Comparison of ENCODE assay signal across 1 cellular context in the genomic region with DNA sequence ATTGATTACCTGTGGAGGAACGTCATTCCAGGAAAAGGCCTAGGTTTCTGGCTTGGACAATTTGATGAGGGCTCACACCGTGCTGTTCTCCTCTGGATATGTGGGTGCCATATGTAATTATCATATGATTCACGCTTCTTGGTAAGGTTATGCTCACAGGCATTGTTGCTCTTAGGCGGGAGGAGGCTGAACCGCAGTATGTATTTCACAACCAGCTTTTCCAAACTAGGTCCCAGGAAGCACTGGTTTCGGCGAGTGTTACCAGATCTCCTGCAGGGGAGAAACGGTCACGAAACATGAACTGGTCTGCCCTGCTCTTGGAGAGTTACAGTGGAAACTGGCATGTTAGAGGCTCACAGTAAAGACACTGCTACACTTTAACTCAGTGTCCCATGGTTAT.
TF ChIP-seq lines count a peak whose summit lies in the region.

No MANE protein-coding gene starts in this region.

TF ChIP-seq in GM23338, 12 proteins besides CTCF, POLR2A, EP300 and RAD21 (continued from another document):
- TF ChIP-seq, protein P1, sequence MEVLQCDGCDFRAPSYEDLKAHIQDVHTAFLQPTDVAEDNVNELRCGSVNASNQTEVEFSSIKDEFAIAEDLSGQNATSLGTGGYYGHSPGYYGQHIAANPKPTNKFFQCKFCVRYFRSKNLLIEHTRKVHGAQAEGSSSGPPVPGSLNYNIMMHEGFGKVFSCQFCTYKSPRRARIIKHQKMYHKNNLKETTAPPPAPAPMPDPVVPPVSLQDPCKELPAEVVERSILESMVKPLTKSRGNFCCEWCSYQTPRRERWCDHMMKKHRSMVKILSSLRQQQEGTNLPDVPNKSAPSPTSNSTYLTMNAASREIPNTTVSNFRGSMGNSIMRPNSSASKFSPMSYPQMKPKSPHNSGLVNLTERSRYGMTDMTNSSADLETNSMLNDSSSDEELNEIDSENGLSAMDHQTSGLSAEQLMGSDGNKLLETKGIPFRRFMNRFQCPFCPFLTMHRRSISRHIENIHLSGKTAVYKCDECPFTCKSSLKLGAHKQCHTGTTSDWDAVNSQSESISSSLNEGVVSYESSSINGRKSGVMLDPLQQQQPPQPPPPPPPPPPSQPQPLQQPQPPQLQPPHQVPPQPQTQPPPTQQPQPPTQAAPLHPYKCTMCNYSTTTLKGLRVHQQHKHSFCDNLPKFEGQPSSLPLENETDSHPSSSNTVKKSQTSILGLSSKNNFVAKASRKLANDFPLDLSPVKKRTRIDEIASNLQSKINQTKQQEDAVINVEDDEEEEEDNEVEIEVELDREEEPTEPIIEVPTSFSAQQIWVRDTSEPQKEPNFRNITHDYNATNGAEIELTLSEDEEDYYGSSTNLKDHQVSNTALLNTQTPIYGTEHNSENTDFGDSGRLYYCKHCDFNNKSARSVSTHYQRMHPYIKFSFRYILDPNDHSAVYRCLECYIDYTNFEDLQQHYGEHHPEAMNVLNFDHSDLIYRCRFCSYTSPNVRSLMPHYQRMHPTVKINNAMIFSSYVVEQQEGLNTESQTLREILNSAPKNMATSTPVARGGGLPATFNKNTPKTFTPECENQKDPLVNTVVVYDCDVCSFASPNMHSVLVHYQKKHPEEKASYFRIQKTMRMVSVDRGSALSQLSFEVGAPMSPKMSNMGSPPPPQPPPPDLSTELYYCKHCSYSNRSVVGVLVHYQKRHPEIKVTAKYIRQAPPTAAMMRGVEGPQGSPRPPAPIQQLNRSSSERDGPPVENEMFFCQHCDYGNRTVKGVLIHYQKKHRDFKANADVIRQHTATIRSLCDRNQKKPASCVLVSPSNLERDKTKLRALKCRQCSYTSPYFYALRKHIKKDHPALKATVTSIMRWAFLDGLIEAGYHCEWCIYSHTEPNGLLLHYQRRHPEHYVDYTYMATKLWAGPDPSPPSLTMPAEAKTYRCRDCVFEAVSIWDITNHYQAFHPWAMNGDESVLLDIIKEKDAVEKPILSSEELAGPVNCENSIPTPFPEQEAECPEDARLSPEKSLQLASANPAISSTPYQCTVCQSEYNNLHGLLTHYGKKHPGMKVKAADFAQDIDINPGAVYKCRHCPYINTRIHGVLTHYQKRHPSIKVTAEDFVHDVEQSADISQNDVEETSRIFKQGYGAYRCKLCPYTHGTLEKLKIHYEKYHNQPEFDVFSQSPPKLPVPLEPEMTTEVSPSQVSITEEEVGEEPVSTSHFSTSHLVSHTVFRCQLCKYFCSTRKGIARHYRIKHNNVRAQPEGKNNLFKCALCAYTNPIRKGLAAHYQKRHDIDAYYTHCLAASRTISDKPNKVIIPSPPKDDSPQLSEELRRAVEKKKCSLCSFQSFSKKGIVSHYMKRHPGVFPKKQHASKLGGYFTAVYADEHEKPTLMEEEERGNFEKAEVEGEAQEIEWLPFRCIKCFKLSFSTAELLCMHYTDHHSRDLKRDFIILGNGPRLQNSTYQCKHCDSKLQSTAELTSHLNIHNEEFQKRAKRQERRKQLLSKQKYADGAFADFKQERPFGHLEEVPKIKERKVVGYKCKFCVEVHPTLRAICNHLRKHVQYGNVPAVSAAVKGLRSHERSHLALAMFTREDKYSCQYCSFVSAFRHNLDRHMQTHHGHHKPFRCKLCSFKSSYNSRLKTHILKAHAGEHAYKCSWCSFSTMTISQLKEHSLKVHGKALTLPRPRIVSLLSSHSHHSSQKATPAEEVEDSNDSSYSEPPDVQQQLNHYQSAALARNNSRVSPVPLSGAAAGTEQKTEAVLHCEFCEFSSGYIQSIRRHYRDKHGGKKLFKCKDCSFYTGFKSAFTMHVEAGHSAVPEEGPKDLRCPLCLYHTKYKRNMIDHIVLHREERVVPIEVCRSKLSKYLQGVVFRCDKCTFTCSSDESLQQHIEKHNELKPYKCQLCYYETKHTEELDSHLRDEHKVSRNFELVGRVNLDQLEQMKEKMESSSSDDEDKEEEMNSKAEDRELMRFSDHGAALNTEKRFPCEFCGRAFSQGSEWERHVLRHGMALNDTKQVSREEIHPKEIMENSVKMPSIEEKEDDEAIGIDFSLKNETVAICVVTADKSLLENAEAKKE (CRISPR knock-in tag; IDR thresholded peaks at IDR 0.05), result no peak
- no peak for TF ChIP-seq ZNF331 (CRISPR knock-in tag; IDR thresholded peaks at IDR 0.05; ENCODE audit: low read depth)
- no peak for TF ChIP-seq JUNB (IDR thresholded peaks at IDR 0.05; ENCODE audit: unreplicated experiment)
